Comparison of ENCODE assay signal across 29 cellular contexts in genomic region chr9:37715260-37715659, GRCh38.
"Had no signal": no experiment of that assay in that cellular context is flagged by ENCODE, and none has a peak within 500 bp of the region (broad histone marks: within the 10 kb centered on the region; RNA-seq: fewer than 3 reads in every experiment).

No MANE protein-coding gene starts in this region.

- H3K27ac Mint-ChIP-seq: activated CD4-positive, alpha-beta memory T cell treated with anti-CD3 and anti-CD28 coated beads, Interleukin-2, amount 10 ng/mL, durations not matched to agents 7 days and 5 days; activated naive CD4-positive, alpha-beta T cell treated with anti-CD3 and anti-CD28 coated beads, Interleukin-2, amount 10 ng/mL, durations not matched to agents 7 days and 5 days; activated naive CD8-positive, alpha-beta T cell treated with anti-CD3 and anti-CD28 coated beads, Interleukin-2, amount 10 ng/mL, durations not matched to agents 7 days and 5 days; activated T-cell treated with anti-CD3 and anti-CD28 coated beads, Interleukin-2, amount 50 U/mL, for 72 hours; activated T-helper 2 cell treated with anti-CD3 and anti-CD28 coated beads, Interferon-gamma antibody, Interleukin-2, Interleukin-4, amounts not matched to agents 10 μg/mL and 5 μg/mL and 100 μg/mL, durations not matched to agents 14 hours and 24 hours and 36 hours; T-cell had no signal

- ATAC-seq: activated T-cell treated with anti-CD3 and anti-CD28 coated beads, Interleukin-2, amount 50 U/mL, for 72 hours; T-cell had no signal

- H3K27ac ChIP-seq: adrenal gland, breast epithelium, Peyer's patch, SJSA1, VCaP had no signal

- H3K4me1 ChIP-seq: adrenal gland, breast epithelium, Peyer's patch, SJSA1 had no signal

- H3K9me3 ChIP-seq: adrenal gland, breast epithelium, Peyer's patch, SJSA1 had no signal

- H3K9me3 Mint-ChIP-seq: activated CD4-positive, alpha-beta memory T cell treated with anti-CD3 and anti-CD28 coated beads, Interleukin-2, amount 10 ng/mL, durations not matched to agents 7 days and 5 days; activated naive CD4-positive, alpha-beta T cell treated with anti-CD3 and anti-CD28 coated beads, Interleukin-2, amount 10 ng/mL, durations not matched to agents 7 days and 5 days; activated naive CD8-positive, alpha-beta T cell treated with anti-CD3 and anti-CD28 coated beads, Interleukin-2, amount 10 ng/mL, durations not matched to agents 7 days and 5 days; activated T-cell treated with anti-CD3 and anti-CD28 coated beads, Interleukin-2, amount 50 U/mL, for 72 hours; activated T-helper 2 cell treated with anti-CD3 and anti-CD28 coated beads, Interferon-gamma antibody, Interleukin-2, Interleukin-4, amounts not matched to agents 10 μg/mL and 5 μg/mL and 100 μg/mL, durations not matched to agents 14 hours and 24 hours and 36 hours; T-cell had no signal

- H3K4me3 ChIP-seq: adrenal gland, breast epithelium, Peyer's patch, SJSA1 had no signal

- H3K4me1 Mint-ChIP-seq: activated naive CD4-positive, alpha-beta T cell treated with anti-CD3 and anti-CD28 coated beads, Interleukin-2, amount 10 ng/mL, durations not matched to agents 7 days and 5 days; activated naive CD8-positive, alpha-beta T cell treated with anti-CD3 and anti-CD28 coated beads, Interleukin-2, amount 10 ng/mL, durations not matched to agents 7 days and 5 days; T-cell had no signal

- H3K27me3 ChIP-seq: adrenal gland, breast epithelium, Peyer's patch, SJSA1 had no signal

- FAIRE-seq: TTC549 had no signal

- H3K4me3 Mint-ChIP-seq: activated CD4-positive, alpha-beta memory T cell treated with anti-CD3 and anti-CD28 coated beads, Interleukin-2, amount 10 ng/mL, durations not matched to agents 7 days and 5 days; activated naive CD4-positive, alpha-beta T cell treated with anti-CD3 and anti-CD28 coated beads, Interleukin-2, amount 10 ng/mL, durations not matched to agents 7 days and 5 days; activated naive CD8-positive, alpha-beta T cell treated with anti-CD3 and anti-CD28 coated beads, Interleukin-2, amount 10 ng/mL, durations not matched to agents 7 days and 5 days; activated T-cell treated with anti-CD3 and anti-CD28 coated beads, Interleukin-2, amount 50 U/mL, for 72 hours; T-cell had no signal

- H3K36me3 ChIP-seq: adrenal gland, breast epithelium, Peyer's patch, SJSA1 had no signal

- H3K36me3 Mint-ChIP-seq: activated naive CD4-positive, alpha-beta T cell treated with anti-CD3 and anti-CD28 coated beads, Interleukin-2, amount 10 ng/mL, durations not matched to agents 7 days and 5 days; activated naive CD8-positive, alpha-beta T cell treated with anti-CD3 and anti-CD28 coated beads, Interleukin-2, amount 10 ng/mL, durations not matched to agents 7 days and 5 days; T-cell had no signal

- DNase-seq: activated CD4-positive, alpha-beta memory T cell treated with anti-CD3 and anti-CD28 coated beads, Interleukin-2, amount 10 ng/mL, durations not matched to agents 7 days and 5 days; activated CD4-positive, alpha-beta T cell treated with anti-CD3 and anti-CD28 coated beads, Interleukin-2, amount 50 U/mL, for 1 hour; activated CD4-positive, CD25-positive, alpha-beta regulatory T cell; activated gamma-delta T cell treated with Interleukin-2 at 50 U/mL for 16 hours; activated naive CD4-positive, alpha-beta T cell treated with anti-CD3 and anti-CD28 coated beads, Interleukin-2, amount 10 ng/mL, durations not matched to agents 7 days and 5 days; activated naive CD8-positive, alpha-beta T cell treated with anti-CD3 and anti-CD28 coated beads, Interleukin-2, amount 10 ng/mL, durations not matched to agents 7 days and 5 days; activated T-cell treated with anti-CD3 and anti-CD28 coated beads for 4 hours; activated T-cell treated with anti-CD3 and anti-CD28 coated beads, Interleukin-2, amount 50 U/mL, for 72 hours; adrenal gland; aorta; central memory CD4-positive, alpha-beta T cell; Kasumi-1; KBM-7; NCI-H1105 treated with DMSO at 0.1 percent for 48 hours; NCI-H1436 treated with DMSO at 0.1 percent for 48 hours; NCI-H187 treated with DMSO at 0.1 percent for 48 hours; NCI-H2081 treated with DMSO at 0.1 percent for 48 hours; NCI-H446; NCI-H524; Peyer's patch; SHP77; T-cell; T-helper 2 cell; T1000 had no signal
